In the genomic region with DNA sequence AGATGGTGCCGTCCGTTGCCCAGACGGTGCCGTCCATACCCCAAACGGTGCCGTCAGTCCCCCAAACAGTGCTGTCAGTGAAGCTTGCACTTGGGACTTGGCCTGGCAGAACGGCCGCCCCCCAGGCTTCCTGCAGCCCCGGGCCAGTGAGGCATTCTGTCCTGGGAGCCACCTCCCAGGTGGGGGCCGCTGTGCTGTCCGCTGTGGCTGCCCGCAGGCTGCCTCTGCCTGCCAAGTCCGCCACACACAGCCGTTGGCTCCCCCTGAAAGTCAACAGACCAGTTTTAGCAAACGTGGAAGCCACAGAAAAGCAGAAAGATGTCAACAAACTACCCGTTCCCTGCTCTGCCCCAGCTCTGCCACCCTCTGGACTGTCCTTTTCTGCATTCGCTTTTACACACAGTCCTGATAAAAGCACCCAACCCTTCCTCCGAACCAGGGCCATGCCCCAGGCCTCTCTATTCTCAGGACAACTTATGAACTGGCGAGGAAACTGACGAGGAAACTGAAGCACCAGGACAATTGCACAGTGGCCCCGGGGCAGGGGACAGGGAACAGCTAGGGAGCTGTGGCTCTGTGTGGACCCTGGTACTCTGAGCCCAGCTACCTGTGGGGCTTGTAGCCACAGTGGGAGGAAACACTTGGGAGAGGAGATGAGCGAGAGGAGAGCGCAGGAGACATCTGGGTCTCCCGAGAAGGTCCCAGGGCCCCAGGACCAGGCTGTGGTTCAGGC, we compare ENCODE assay signal across 17 cellular contexts. TPM values are rescaled to one million over a fixed set of nuclear protein-coding genes. Genes with fewer than 3 reads are reported as not detected.
DNase-seq lines count a peak whose midpoint lies in the region; ATAC-seq, FAIRE-seq and TF ChIP-seq lines count a peak whose summit lies in the region.
"Had no signal": no experiment of that assay in that cellular context is flagged by ENCODE, and none has a peak within 500 bp of the region (broad histone marks: within the 10 kb centered on the region; RNA-seq: fewer than 3 reads in every experiment).

No MANE protein-coding gene starts in this region.

- FAIRE-seq in GM12891 (lab: Jason Lieb, UNC): no peak
- FAIRE-seq: endometrium, H1 had no signal

- CTCF ChIA-PET in naive thymus-derived CD4-positive, alpha-beta T cell (lab: Charles Lee): interaction anchor here (0.6 kb wide), 1 partner anchor 1131 kb away, joined by 4 read pairs; no protein-coding TSS in a partner anchor

- H3K36me3 ChIP-seq in naive thymus-derived CD4-positive, alpha-beta T cell (ENCODE audit: control insufficient read depth in 2 of 3, insufficient read depth in 3 of 3, low read length in 3 of 3): no peaks in the 10 kb centered on the region
- no peaks in the 10 kb centered on the region for H3K36me3 ChIP-seq in esophagus muscularis mucosa

- intact Hi-C loops in CD14-positive monocyte (cut with micrococcal nuclease): no loop called here
- intact Hi-C loops in naive thymus-derived CD4-positive, alpha-beta T cell (cut with micrococcal nuclease): no loop called here
- intact Hi-C loops in esophagus muscularis mucosa (cut with DNase I): no loop called here

- peak overlapping the region in 1 of 2 donors; percentile 48 for H3K4me3 Mint-ChIP-seq in CD14-positive monocyte
- H3K4me3 Mint-ChIP-seq in brain: no peak overlapping the region
- H3K4me3 Mint-ChIP-seq in naive thymus-derived CD4-positive, alpha-beta T cell: no peak overlapping the region
- H3K4me3 Mint-ChIP-seq: natural killer cell treated with Interleukin-12 subunit alpha and Interleukin-12 subunit beta and Interleukin-15 and Interleukin-18, amount 100 ng/mL, for 72 hours had no signal

- H3K9me3 ChIP-seq in naive thymus-derived CD4-positive, alpha-beta T cell (ENCODE audit: control insufficient read depth in 2 of 3, low read length in 3 of 3): no peaks in the 10 kb centered on the region
- H3K9me3 ChIP-seq in esophagus muscularis mucosa: no peaks in the 10 kb centered on the region

- H3K27ac ChIP-seq in naive thymus-derived CD4-positive, alpha-beta T cell (ENCODE audit: low read depth, low read length): no peak overlapping the region
- H3K27ac ChIP-seq in esophagus muscularis mucosa (replicated peaks in 1 of 4): no peak overlapping the region
- H3K27ac ChIP-seq: foreskin keratinocyte had no signal

- TF ChIP-seq POLR2A in esophagus muscularis mucosa (IDR thresholded peaks at IDR 0.05; ENCODE audit: low read depth) (no peak), GM12891 (IDR thresholded peaks at IDR 0.05; ENCODE audit: low read depth, low read length) (no peak)

- H3K4me3 ChIP-seq in naive thymus-derived CD4-positive, alpha-beta T cell (ENCODE audit: low read length): no peak overlapping the region
- no peak overlapping the region for H3K4me3 ChIP-seq in esophagus muscularis mucosa

- H3K36me3 Mint-ChIP-seq in CD14-positive monocyte: no peaks in the 10 kb centered on the region
- H3K36me3 Mint-ChIP-seq in brain: no peaks in the 10 kb centered on the region
- H3K36me3 Mint-ChIP-seq in naive thymus-derived CD4-positive, alpha-beta T cell: no peaks in the 10 kb centered on the region
- H3K36me3 Mint-ChIP-seq: activated naive CD4-positive, alpha-beta T cell treated with anti-CD3 and anti-CD28 coated beads, Interleukin-2, amount 50 U/mL, for 72 hours; natural killer cell treated with Interleukin-12 subunit alpha and Interleukin-12 subunit beta and Interleukin-15 and Interleukin-18, amount 100 ng/mL, for 72 hours had no signal

- H3K4me1 Mint-ChIP-seq in CD14-positive monocyte (peaks cover 11% of the 10 kb centered on the region), brain (peaks cover 24% of the 10 kb centered on the region)
- H3K4me1 Mint-ChIP-seq in naive thymus-derived CD4-positive, alpha-beta T cell: peaks cover 0 to 4% (median 0%) of the 10 kb centered on the region in 7 donors

- H3K27me3 Mint-ChIP-seq in CD14-positive monocyte (ENCODE audit: low read depth in 3 of 3) (peaks cover 23 to 55% (median 31%) of the 10 kb centered on the region in 3 donors), brain (peaks cover 19% of the 10 kb centered on the region)
- peaks cover 0 to 7% (median 0%) of the 10 kb centered on the region in 5 donors for H3K27me3 Mint-ChIP-seq in naive thymus-derived CD4-positive, alpha-beta T cell

- DNase-seq in CD14-positive monocyte (ENCODE audit: low spot score) (peak; percentile 29), HT-29 (ENCODE audit: low spot score) (peak; percentile 18), glomerular visceral epithelial cell (ENCODE audit: extremely low spot score) (no peak), esophagus muscularis mucosa (ENCODE audit: extremely low spot score) (no peak), GM12891 (ENCODE audit: insufficient read length, low spot score) (no peak)
- no peak for DNase-seq in naive thymus-derived CD4-positive, alpha-beta T cell
- no peak for DNase-seq in activated CD4-positive, CD25-positive, alpha-beta regulatory T cell treated with anti-CD3 and anti-CD28 coated beads, Interleukin-2, amount 50 U/mL, for 72 hours
- DNase-seq: activated CD4-positive, alpha-beta T cell treated with anti-CD3 and anti-CD28 coated beads for 48 hours; DND-41; foreskin keratinocyte; NCI-H1105 treated with DMSO at 0.1 percent for 48 hours had no signal

- TF ChIP-seq EP300 in esophagus muscularis mucosa (IDR thresholded peaks at IDR 0.05): no peak

- TF ChIP-seq CTCF in CD14-positive monocyte (IDR thresholded peaks at IDR 0.05) (no peak), brain (conservative IDR thresholded peaks at IDR 0.05) (no peak), esophagus muscularis mucosa (IDR thresholded peaks at IDR 0.05) (no peak)

- H3K4me1 ChIP-seq in naive thymus-derived CD4-positive, alpha-beta T cell (ENCODE audit: control insufficient read depth in 2 of 2, insufficient read depth in 2 of 2, low read length in 2 of 2): no peaks in the 10 kb centered on the region
- peaks cover 20 to 25% (median 24%) of the 10 kb centered on the region in 4 donors for H3K4me1 ChIP-seq in esophagus muscularis mucosa
- H3K4me1 ChIP-seq: foreskin keratinocyte had no signal

- peaks cover 0 to 6% (median 0%) of the 10 kb centered on the region in 7 donors for H3K9me3 Mint-ChIP-seq in CD14-positive monocyte
- peaks cover 0 to 7% (median 0%) of the 10 kb centered on the region in 5 experiments for H3K9me3 Mint-ChIP-seq in brain
- no peaks in the 10 kb centered on the region for H3K9me3 Mint-ChIP-seq in naive thymus-derived CD4-positive, alpha-beta T cell
- H3K9me3 Mint-ChIP-seq: activated naive CD4-positive, alpha-beta T cell treated with anti-CD3 and anti-CD28 coated beads, Interleukin-2, amount 50 U/mL, for 72 hours; natural killer cell treated with Interleukin-12 subunit alpha and Interleukin-12 subunit beta and Interleukin-15 and Interleukin-18, amount 100 ng/mL, for 72 hours had no signal

- H3K27ac Mint-ChIP-seq in CD14-positive monocyte (no peak overlapping the region), brain (peak overlapping the region in 4 of 5 experiments; percentile 53 to 93 (median 78))
- no peak overlapping the region for H3K27ac Mint-ChIP-seq in naive thymus-derived CD4-positive, alpha-beta T cell
- H3K27ac Mint-ChIP-seq: natural killer cell treated with Interleukin-12 subunit alpha and Interleukin-12 subunit beta and Interleukin-15 and Interleukin-18, amount 100 ng/mL, for 72 hours had no signal

- ATAC-seq in naive thymus-derived CD4-positive, alpha-beta T cell: peak; percentile 6
- ATAC-seq: activated naive CD4-positive, alpha-beta T cell treated with anti-CD3 and anti-CD28 coated beads, Interleukin-2, amount 50 U/mL, for 72 hours; foreskin keratinocyte; natural killer cell treated with Interleukin-12 subunit alpha and Interleukin-12 subunit beta and Interleukin-15 and Interleukin-18, amount 100 ng/mL, for 72 hours; sciatic nerve had no signal

- POLR2A ChIA-PET in naive thymus-derived CD4-positive, alpha-beta T cell (lab: Charles Lee): no interaction called here

- H3K27me3 ChIP-seq in naive thymus-derived CD4-positive, alpha-beta T cell (ENCODE audit: control insufficient read depth in 2 of 2, insufficient read depth in 2 of 2, low read length in 2 of 2): no peaks in the 10 kb centered on the region
- H3K27me3 ChIP-seq in esophagus muscularis mucosa: no peaks in the 10 kb centered on the region

- WGBS in esophagus muscularis mucosa: 68% methylated on average over 20 of the region's 24 CpGs

TF ChIP-seq in GM12891, 5 proteins besides CTCF, POLR2A, EP300 and RAD21:
- no peak for TF ChIP-seq SPI1 (IDR thresholded peaks at IDR 0.05; ENCODE audit: low read depth, low read length)

RNA-seq across cellular contexts. Expression of gene RXRA, which starts 39.6 kb away (rescaled TPM):
- polyA plus RNA-seq in CD14-positive monocyte (10 to 100 TPM; 15.8 to 23.2 TPM), brain (ENCODE audit: insufficient read depth, low read depth, low replicate concordance) (29.9 TPM)
- 63.4 and 74.4 TPM in 2 replicates for total RNA-seq in HT-29 (2014; rRNA removed; shearing (Covaris generic))
- 10 to 100 TPM in 2 of 5 experiments, 1 to 10 TPM in 3; 5.9 to 59.5 (median 8.6) TPM for total RNA-seq in naive thymus-derived CD4-positive, alpha-beta T cell
- polyA plus RNA-seq in naive thymus-derived CD4-positive, alpha-beta T cell: under 1 TPM; 0.31 TPM
- 10 to 100 TPM; 46.4 to 81.0 (median 63.7) TPM for total RNA-seq in esophagus muscularis mucosa
- polyA plus RNA-seq in GM12891 (2012; ENCODE audit: low read depth, missing spikeins): 28.3 TPM

Comparison
In these comparisons a context has a peak if more than half of its experiments do, and no peak if none do; other contexts are left out.
1. DNase-seq: peak in CD14-positive monocyte (single experiment) and HT-29 (single experiment); none in naive thymus-derived CD4-positive, alpha-beta T cell (0 of 9), glomerular visceral epithelial cell (single experiment), esophagus muscularis mucosa (single experiment), activated CD4-positive, CD25-positive, alpha-beta regulatory T cell treated with anti-CD3 and anti-CD28 coated beads, Interleukin-2, amount 50 U/mL, for 72 hours (single experiment) and GM12891 (single experiment).
2. H3K27ac Mint-ChIP-seq: peak in brain (4 of 5); none in CD14-positive monocyte (0 of 7) and naive thymus-derived CD4-positive, alpha-beta T cell (0 of 9).